ENCODE assay signal across 9 cellular contexts in genomic region chr11:5204787-5205186, GRCh38. TPM values are rescaled to one million over a fixed set of nuclear protein-coding genes. Genes with fewer than 3 reads are reported as not detected.
DNase-seq lines count a peak whose midpoint lies in the region; ATAC-seq, FAIRE-seq and TF ChIP-seq lines count a peak whose summit lies in the region.
"Had no signal": no experiment of that assay in that cellular context is flagged by ENCODE, and none has a peak within 500 bp of the region (broad histone marks: within the 10 kb centered on the region; RNA-seq: fewer than 3 reads in every experiment).

No MANE protein-coding gene starts in this region.

- H3K27me3 Mint-ChIP-seq in nephron progenitor cell (ENCODE audit: low read depth, poor library complexity), result peaks cover 3% of the 10 kb centered on the region
- peaks cover 0 to 13% (median 3%) of the 10 kb centered on the region in 5 donors for H3K27me3 Mint-ChIP-seq in naive thymus-derived CD8-positive, alpha-beta T cell

- no peak overlapping the region for H2AFZ ChIP-seq in MM.1S (ENCODE audit: low read length)

- no peak overlapping the region for H3K27ac Mint-ChIP-seq in nephron progenitor cell
- H3K27ac Mint-ChIP-seq in naive thymus-derived CD8-positive, alpha-beta T cell, result no peak overlapping the region

- no peak overlapping the region for H3K4me3 Mint-ChIP-seq in nephron progenitor cell
- H3K4me3 Mint-ChIP-seq in naive thymus-derived CD8-positive, alpha-beta T cell, result no peak overlapping the region

- no peak overlapping the region for H3K27ac ChIP-seq in MM.1S (ENCODE audit: low read length)

- no peaks in the 10 kb centered on the region for H3F3A ChIP-seq in MM.1S (ENCODE audit: insufficient read depth, low read length)

- H3K4me1 Mint-ChIP-seq in nephron progenitor cell, result no peaks in the 10 kb centered on the region
- H3K4me1 Mint-ChIP-seq in naive thymus-derived CD8-positive, alpha-beta T cell, result no peaks in the 10 kb centered on the region

- no peaks in the 10 kb centered on the region for H4K20me1 ChIP-seq in MM.1S (ENCODE audit: insufficient read depth, low read length)

- H3K9me3 ChIP-seq in MM.1S (replicated peaks; ENCODE audit: insufficient read depth, low read length), result no peaks in the 10 kb centered on the region

- no peak for ATAC-seq in naive thymus-derived CD8-positive, alpha-beta T cell

- FAIRE-seq in bronchial epithelial cell (lab: Jason Lieb, UNC), result no peak

- H3K27me3 ChIP-seq in MM.1S (replicated peaks; ENCODE audit: insufficient read depth, low read length) (no peaks in the 10 kb centered on the region), bronchial epithelial cell (ENCODE audit: control insufficient read depth, insufficient read depth, low read length) (no peaks in the 10 kb centered on the region)

- H3K79me2 ChIP-seq in MM.1S (ENCODE audit: low read length), result no peaks in the 10 kb centered on the region

- TF ChIP-seq CTCF in GM20000 (IDR thresholded peaks at IDR 0.05; ENCODE audit: extremely low read depth, missing control alignments) (peak; percentile 23), MM.1S (IDR thresholded peaks at IDR 0.05; ENCODE audit: low read length) (peak; percentile 67), bronchial epithelial cell (IDR thresholded peaks at IDR 0.05; ENCODE audit: insufficient read depth, low read length, severe bottlenecking) (peak; percentile 49), nephron progenitor cell (IDR thresholded peaks at IDR 0.05) (peak; percentile 60)

- no peaks in the 10 kb centered on the region for H3K9me3 Mint-ChIP-seq in nephron progenitor cell
- H3K9me3 Mint-ChIP-seq in naive thymus-derived CD8-positive, alpha-beta T cell, result peaks cover 0 to 1% (median 0%) of the 10 kb centered on the region in 9 donors

- no peaks in the 10 kb centered on the region for H3K36me3 Mint-ChIP-seq in nephron progenitor cell (ENCODE audit: low read depth)
- H3K36me3 Mint-ChIP-seq in naive thymus-derived CD8-positive, alpha-beta T cell, result no peaks in the 10 kb centered on the region

- no peaks in the 10 kb centered on the region for H3K9me2 ChIP-seq in MM.1S (replicated peaks; ENCODE audit: insufficient read depth, low read length)

- DNase-seq in Daoy (ENCODE audit: low read depth), result peak; percentile 26
- DNase-seq in GM20000 (ENCODE audit: low spot score), result peak; percentile 47
- DNase-seq in MM.1S, result peak; percentile 76
- peak; percentile 69 for DNase-seq in bronchial epithelial cell (ENCODE audit: low read depth)
- DNase-seq in nephron progenitor cell, result no peak
- DNase-seq in activated CD4-positive, alpha-beta T cell treated with anti-CD3 and anti-CD28 coated beads, Interleukin-2, amount 50 U/mL, for 4 hours, result no peak
- no peak for DNase-seq in naive thymus-derived CD8-positive, alpha-beta T cell
- DNase-seq in NCI-H2171 (lab: John Stamatoyannopoulos, UW), result no peak

- H3K4me3 ChIP-seq in MM.1S (ENCODE audit: low read length) (no peak overlapping the region), bronchial epithelial cell (ENCODE audit: low read depth, low read length) (no peak overlapping the region)

- H3K4me2 ChIP-seq in MM.1S (ENCODE audit: low read depth, low read length), result no peak overlapping the region

- no peaks in the 10 kb centered on the region for H3K36me3 ChIP-seq in MM.1S (replicated peaks; ENCODE audit: insufficient read depth, low read length)
- H3K36me3 ChIP-seq in bronchial epithelial cell (ENCODE audit: control insufficient read depth, insufficient read depth, low read length), result no peaks in the 10 kb centered on the region

- H3K4me1 ChIP-seq in MM.1S (ENCODE audit: low read length), result no peaks in the 10 kb centered on the region

- no peak overlapping the region for H3K9ac ChIP-seq in MM.1S (ENCODE audit: low read length)

- POLR2A ChIA-PET in naive thymus-derived CD8-positive, alpha-beta T cell (lab: Charles Lee), result no interaction called here

RNA-seq across cellular contexts. Expression of gene OR51V1, which starts 4.3 kb away (rescaled TPM):
- not detected in 2 replicates for total RNA-seq in Daoy (2014; rRNA removed; shearing (Covaris generic))
- total RNA-seq in bronchial epithelial cell, result not detected in 2 replicates
- total RNA-seq in naive thymus-derived CD8-positive, alpha-beta T cell, result not detected
- polyA plus RNA-seq in naive thymus-derived CD8-positive, alpha-beta T cell, result not detected
- total RNA-seq: T-helper 2 cell treated with Interferon-gamma antibody and Interleukin-4, amounts not matched to agents 100 ng/mL and 5 ng/mL, for 36 hours had no signal

RNA-seq across cellular contexts. Expression of gene HBB, which starts 22.1 kb away (rescaled TPM):
- not detected in 2 replicates for total RNA-seq in Daoy (2014; rRNA removed; shearing (Covaris generic))
- not detected in 2 replicates for total RNA-seq in bronchial epithelial cell
- not detected for total RNA-seq in naive thymus-derived CD8-positive, alpha-beta T cell
- polyA plus RNA-seq in naive thymus-derived CD8-positive, alpha-beta T cell, result under 1 TPM in 2 of 3 donors, not detected in 1; 0.88 to 0.89 TPM
- total RNA-seq: T-helper 2 cell treated with Interferon-gamma antibody and Interleukin-4, amounts not matched to agents 100 ng/mL and 5 ng/mL, for 36 hours had no signal

RNA-seq across cellular contexts. Expression of gene HBD, which starts 29.5 kb away (rescaled TPM):
- total RNA-seq in Daoy (2014; rRNA removed; shearing (Covaris generic)), result not detected in 2 replicates
- not detected in 2 replicates for total RNA-seq in bronchial epithelial cell
- not detected for total RNA-seq in naive thymus-derived CD8-positive, alpha-beta T cell
- not detected for polyA plus RNA-seq in naive thymus-derived CD8-positive, alpha-beta T cell
- total RNA-seq: T-helper 2 cell treated with Interferon-gamma antibody and Interleukin-4, amounts not matched to agents 100 ng/mL and 5 ng/mL, for 36 hours had no signal

RNA-seq across cellular contexts. Expression of gene HBG1, which starts 44.9 kb away (rescaled TPM):
- total RNA-seq in Daoy (2014; rRNA removed; shearing (Covaris generic)), result not detected in 2 replicates
- not detected in 2 replicates for total RNA-seq in bronchial epithelial cell
- not detected for total RNA-seq in naive thymus-derived CD8-positive, alpha-beta T cell
- not detected for polyA plus RNA-seq in naive thymus-derived CD8-positive, alpha-beta T cell
- total RNA-seq: T-helper 2 cell treated with Interferon-gamma antibody and Interleukin-4, amounts not matched to agents 100 ng/mL and 5 ng/mL, for 36 hours had no signal

RNA-seq across cellular contexts. Expression of gene HBG2, which starts 49.8 kb away (rescaled TPM):
- not detected in 2 replicates for total RNA-seq in Daoy (2014; rRNA removed; shearing (Covaris generic))
- not detected in 2 replicates for total RNA-seq in bronchial epithelial cell
- total RNA-seq in naive thymus-derived CD8-positive, alpha-beta T cell, result not detected
- not detected for polyA plus RNA-seq in naive thymus-derived CD8-positive, alpha-beta T cell
- total RNA-seq: T-helper 2 cell treated with Interferon-gamma antibody and Interleukin-4, amounts not matched to agents 100 ng/mL and 5 ng/mL, for 36 hours had no signal

Comparison
In these comparisons a context has a peak if more than half of its experiments do, and no peak if none do; other contexts are left out.
1. DNase-seq: peak in Daoy (single experiment), GM20000 (single experiment), MM.1S (single experiment) and bronchial epithelial cell (single experiment); none in nephron progenitor cell (single experiment), activated CD4-positive, alpha-beta T cell treated with anti-CD3 and anti-CD28 coated beads, Interleukin-2, amount 50 U/mL, for 4 hours (0 of 2), naive thymus-derived CD8-positive, alpha-beta T cell (0 of 10) and NCI-H2171 (single experiment).
2. Peak in every context shown above with its lines, with median percentiles within 50 percentile points of each other: CTCF ChIP-seq.